1 cellular context compared by ENCODE assay signal in the genomic region with DNA sequence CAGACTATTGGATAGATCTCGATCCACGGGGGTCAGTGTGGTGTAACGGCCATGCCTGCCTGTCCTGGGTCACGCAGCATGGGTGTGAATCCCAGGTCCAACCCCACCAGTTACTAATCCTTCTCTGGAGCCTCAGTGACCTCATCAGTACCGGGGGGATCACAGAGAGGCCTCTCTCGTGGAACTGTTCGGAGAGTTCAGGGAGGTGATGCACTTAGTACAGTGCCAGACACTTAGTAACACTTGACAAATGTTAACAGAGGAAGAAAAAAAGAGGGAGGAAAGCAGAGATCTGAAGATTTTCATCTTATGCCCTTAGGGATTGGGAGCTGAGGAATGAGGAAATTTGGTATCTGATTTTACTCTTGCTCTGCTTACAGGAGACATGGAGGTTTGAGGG.
TF ChIP-seq lines count a peak whose summit lies in the region.

No MANE protein-coding gene starts in this region.

TF ChIP-seq in GM23338, 12 proteins besides CTCF, POLR2A, EP300 and RAD21:
- TF ChIP-seq, protein P1, sequence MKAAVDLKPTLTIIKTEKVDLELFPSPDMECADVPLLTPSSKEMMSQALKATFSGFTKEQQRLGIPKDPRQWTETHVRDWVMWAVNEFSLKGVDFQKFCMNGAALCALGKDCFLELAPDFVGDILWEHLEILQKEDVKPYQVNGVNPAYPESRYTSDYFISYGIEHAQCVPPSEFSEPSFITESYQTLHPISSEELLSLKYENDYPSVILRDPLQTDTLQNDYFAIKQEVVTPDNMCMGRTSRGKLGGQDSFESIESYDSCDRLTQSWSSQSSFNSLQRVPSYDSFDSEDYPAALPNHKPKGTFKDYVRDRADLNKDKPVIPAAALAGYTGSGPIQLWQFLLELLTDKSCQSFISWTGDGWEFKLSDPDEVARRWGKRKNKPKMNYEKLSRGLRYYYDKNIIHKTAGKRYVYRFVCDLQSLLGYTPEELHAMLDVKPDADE (IDR thresholded peaks at IDR 0.05), result no peak
- TF ChIP-seq, protein P2, sequence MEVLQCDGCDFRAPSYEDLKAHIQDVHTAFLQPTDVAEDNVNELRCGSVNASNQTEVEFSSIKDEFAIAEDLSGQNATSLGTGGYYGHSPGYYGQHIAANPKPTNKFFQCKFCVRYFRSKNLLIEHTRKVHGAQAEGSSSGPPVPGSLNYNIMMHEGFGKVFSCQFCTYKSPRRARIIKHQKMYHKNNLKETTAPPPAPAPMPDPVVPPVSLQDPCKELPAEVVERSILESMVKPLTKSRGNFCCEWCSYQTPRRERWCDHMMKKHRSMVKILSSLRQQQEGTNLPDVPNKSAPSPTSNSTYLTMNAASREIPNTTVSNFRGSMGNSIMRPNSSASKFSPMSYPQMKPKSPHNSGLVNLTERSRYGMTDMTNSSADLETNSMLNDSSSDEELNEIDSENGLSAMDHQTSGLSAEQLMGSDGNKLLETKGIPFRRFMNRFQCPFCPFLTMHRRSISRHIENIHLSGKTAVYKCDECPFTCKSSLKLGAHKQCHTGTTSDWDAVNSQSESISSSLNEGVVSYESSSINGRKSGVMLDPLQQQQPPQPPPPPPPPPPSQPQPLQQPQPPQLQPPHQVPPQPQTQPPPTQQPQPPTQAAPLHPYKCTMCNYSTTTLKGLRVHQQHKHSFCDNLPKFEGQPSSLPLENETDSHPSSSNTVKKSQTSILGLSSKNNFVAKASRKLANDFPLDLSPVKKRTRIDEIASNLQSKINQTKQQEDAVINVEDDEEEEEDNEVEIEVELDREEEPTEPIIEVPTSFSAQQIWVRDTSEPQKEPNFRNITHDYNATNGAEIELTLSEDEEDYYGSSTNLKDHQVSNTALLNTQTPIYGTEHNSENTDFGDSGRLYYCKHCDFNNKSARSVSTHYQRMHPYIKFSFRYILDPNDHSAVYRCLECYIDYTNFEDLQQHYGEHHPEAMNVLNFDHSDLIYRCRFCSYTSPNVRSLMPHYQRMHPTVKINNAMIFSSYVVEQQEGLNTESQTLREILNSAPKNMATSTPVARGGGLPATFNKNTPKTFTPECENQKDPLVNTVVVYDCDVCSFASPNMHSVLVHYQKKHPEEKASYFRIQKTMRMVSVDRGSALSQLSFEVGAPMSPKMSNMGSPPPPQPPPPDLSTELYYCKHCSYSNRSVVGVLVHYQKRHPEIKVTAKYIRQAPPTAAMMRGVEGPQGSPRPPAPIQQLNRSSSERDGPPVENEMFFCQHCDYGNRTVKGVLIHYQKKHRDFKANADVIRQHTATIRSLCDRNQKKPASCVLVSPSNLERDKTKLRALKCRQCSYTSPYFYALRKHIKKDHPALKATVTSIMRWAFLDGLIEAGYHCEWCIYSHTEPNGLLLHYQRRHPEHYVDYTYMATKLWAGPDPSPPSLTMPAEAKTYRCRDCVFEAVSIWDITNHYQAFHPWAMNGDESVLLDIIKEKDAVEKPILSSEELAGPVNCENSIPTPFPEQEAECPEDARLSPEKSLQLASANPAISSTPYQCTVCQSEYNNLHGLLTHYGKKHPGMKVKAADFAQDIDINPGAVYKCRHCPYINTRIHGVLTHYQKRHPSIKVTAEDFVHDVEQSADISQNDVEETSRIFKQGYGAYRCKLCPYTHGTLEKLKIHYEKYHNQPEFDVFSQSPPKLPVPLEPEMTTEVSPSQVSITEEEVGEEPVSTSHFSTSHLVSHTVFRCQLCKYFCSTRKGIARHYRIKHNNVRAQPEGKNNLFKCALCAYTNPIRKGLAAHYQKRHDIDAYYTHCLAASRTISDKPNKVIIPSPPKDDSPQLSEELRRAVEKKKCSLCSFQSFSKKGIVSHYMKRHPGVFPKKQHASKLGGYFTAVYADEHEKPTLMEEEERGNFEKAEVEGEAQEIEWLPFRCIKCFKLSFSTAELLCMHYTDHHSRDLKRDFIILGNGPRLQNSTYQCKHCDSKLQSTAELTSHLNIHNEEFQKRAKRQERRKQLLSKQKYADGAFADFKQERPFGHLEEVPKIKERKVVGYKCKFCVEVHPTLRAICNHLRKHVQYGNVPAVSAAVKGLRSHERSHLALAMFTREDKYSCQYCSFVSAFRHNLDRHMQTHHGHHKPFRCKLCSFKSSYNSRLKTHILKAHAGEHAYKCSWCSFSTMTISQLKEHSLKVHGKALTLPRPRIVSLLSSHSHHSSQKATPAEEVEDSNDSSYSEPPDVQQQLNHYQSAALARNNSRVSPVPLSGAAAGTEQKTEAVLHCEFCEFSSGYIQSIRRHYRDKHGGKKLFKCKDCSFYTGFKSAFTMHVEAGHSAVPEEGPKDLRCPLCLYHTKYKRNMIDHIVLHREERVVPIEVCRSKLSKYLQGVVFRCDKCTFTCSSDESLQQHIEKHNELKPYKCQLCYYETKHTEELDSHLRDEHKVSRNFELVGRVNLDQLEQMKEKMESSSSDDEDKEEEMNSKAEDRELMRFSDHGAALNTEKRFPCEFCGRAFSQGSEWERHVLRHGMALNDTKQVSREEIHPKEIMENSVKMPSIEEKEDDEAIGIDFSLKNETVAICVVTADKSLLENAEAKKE (CRISPR knock-in tag; IDR thresholded peaks at IDR 0.05), result no peak
